In the genomic region with DNA sequence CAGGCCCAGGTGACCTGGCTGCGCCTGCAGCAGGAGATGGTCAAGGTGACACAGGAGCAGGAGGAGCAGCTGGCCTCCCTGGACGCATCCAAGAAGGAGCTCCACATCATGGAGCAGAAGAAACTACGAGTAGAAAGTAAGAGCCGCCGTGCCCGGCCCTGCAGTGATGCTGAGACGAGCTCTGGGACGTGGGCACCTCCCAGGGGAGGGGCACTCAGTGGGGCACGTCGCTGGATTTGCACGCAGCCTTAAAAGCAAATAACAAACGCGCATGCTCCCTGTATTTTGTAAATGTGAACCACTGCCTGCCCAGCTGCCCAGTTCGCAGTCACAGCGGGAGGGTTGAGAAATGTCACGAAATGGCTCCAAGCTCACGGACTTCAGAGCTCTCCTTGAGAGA, we compare ENCODE assay signal across 23 cellular contexts.
"Had no signal": no experiment of that assay in that cellular context is flagged by ENCODE, and none has a peak within 500 bp of the region (broad histone marks: within the 10 kb centered on the region; RNA-seq: fewer than 3 reads in every experiment).

No MANE protein-coding gene starts in this region.

- H3K27ac ChIP-seq: body of pancreas, cardiac muscle cell, esophagus squamous epithelium, gastrocnemius medialis, left lung, testis, vagina had no signal

- H3K27me3 ChIP-seq: body of pancreas, cardiac muscle cell, esophagus squamous epithelium, gastrocnemius medialis, left lung, testis, vagina had no signal

- ATAC-seq: activated naive CD8-positive, alpha-beta T cell treated with anti-CD3 and anti-CD28 coated beads, Interleukin-2, amount 50 U/mL, for 24 hours; body of pancreas; gastrocnemius medialis; left lung had no signal

- H3K9me3 ChIP-seq: body of pancreas, esophagus squamous epithelium, gastrocnemius medialis, left lung, testis, vagina had no signal

- H3K36me3 ChIP-seq: cardiac muscle cell, esophagus squamous epithelium, gastrocnemius medialis, left lung, vagina had no signal

- DNase-seq: activated CD4-positive, alpha-beta memory T cell treated with anti-CD3 and anti-CD28 coated beads for 36 hours; activated CD4-positive, alpha-beta T cell treated with anti-CD3 and anti-CD28 coated beads for 48 hours; activated CD4-positive, CD25-positive, alpha-beta regulatory T cell; activated gamma-delta T cell; activated naive CD4-positive, alpha-beta T cell treated with anti-CD3 and anti-CD28 coated beads, Interleukin-2, amount 50 U/mL, for 16 hours; activated naive CD8-positive, alpha-beta T cell treated with anti-CD3 and anti-CD28 coated beads, Interleukin-2, amount 50 U/mL, for 24 hours; activated T-cell treated with anti-CD3 and anti-CD28 coated beads, Interleukin-2, amount 50 U/mL, for 48 hours; body of pancreas; cortex of kidney; endodermal cell; esophagus squamous epithelium; gastrocnemius medialis; head of caudate nucleus; kidney; naive B cell; occipital lobe; stimulated activated CD4-positive, alpha-beta T cell treated with anti-CD3 and anti-CD28 coated beads, Interleukin-2, amount 100 ng/mL, for 48 hours; stimulated activated naive CD4-positive, alpha-beta T cell; testis had no signal

- H3K4me1 ChIP-seq: testis, vagina had no signal

- H3K4me3 ChIP-seq: body of pancreas, cardiac muscle cell, esophagus squamous epithelium, gastrocnemius medialis, left lung, lung, testis, vagina had no signal
